8 cellular contexts compared by ENCODE assay signal in genomic region chr9:69412741-69413150, GRCh38.
DNase-seq lines count a peak whose midpoint lies in the region; ATAC-seq and TF ChIP-seq lines count a peak whose summit lies in the region.

No MANE protein-coding gene starts in this region.

- no peaks in the 10 kb centered on the region for H3K4me1 Mint-ChIP-seq in stimulated activated naive CD8-positive, alpha-beta T cell treated with anti-CD3 and anti-CD28 coated beads, Interleukin-15, amount 100 ng/mL, for 72 hours

- H3K27me3 ChIP-seq in BJ (ENCODE audit: control insufficient read depth, insufficient read depth, low read length) (0 out of 2 replicates have a peak, but pooled peaks cover 2% of the 10 kb centered on the region), body of pancreas (no peaks in the 10 kb centered on the region)

- peak; percentile 87 for TF ChIP-seq CTCF in BJ (IDR thresholded peaks at IDR 0.05; ENCODE audit: insufficient read depth, low read depth, low read length)
- TF ChIP-seq CTCF in body of pancreas (IDR thresholded peaks at IDR 0.05): peak; percentile 39 to 62 (median 58)

- no peak overlapping the region for H3K4me3 ChIP-seq in BJ (ENCODE audit: low read depth, low read length)
- no peak overlapping the region for H3K4me3 ChIP-seq in body of pancreas

- TF ChIP-seq POLR2A in body of pancreas (IDR thresholded peaks at IDR 0.05): no peak

- CTCF ChIA-PET in BJ (lab: Yijun Ruan, JAX): interaction anchor here (0.6 to 1.6 kb wide), 12 partner anchors 9 to 844 kb away, joined by 3 to 20 read pairs (median 4); no protein-coding TSS in a partner anchor

- H3K9me3 Mint-ChIP-seq in stimulated activated naive CD8-positive, alpha-beta T cell treated with anti-CD3 and anti-CD28 coated beads, Interleukin-15, amount 100 ng/mL, for 72 hours: no peaks in the 10 kb centered on the region

- peak; percentile 1 for DNase-seq in BJ (ENCODE audit: low read depth)
- DNase-seq in HPDE6-E6E7 (ENCODE audit: extremely low spot score): peak; percentile 66
- peak; percentile 66 to 75 (median 68) for DNase-seq in body of pancreas
- DNase-seq in inferior parietal cortex (ENCODE audit: extremely low spot score): peak; percentile 50
- DNase-seq in stimulated activated naive CD8-positive, alpha-beta T cell treated with anti-CD3 and anti-CD28 coated beads, Interleukin-15, amount 100 ng/mL, for 72 hours: no peak
- no peak for DNase-seq in AML-193 (lab: John Stamatoyannopoulos, UW)
- no peak for DNase-seq in SIG-M5 (lab: John Stamatoyannopoulos, UW)
- no peak for DNase-seq in T-helper 9 cell

- no peaks in the 10 kb centered on the region for H3K9me3 ChIP-seq in body of pancreas

- H3K4me3 Mint-ChIP-seq in stimulated activated naive CD8-positive, alpha-beta T cell treated with anti-CD3 and anti-CD28 coated beads, Interleukin-15, amount 100 ng/mL, for 72 hours: no peak overlapping the region

- intact Hi-C loops in body of pancreas (cut with DNase I): no loop called here

- WGBS in body of pancreas, 2 donors: 20 to 25% methylated on average over 17 to 20 of the region's 20 CpGs

- no peaks in the 10 kb centered on the region for H3K36me3 ChIP-seq in BJ (ENCODE audit: control insufficient read depth, insufficient read depth, low read length)
- no peaks in the 10 kb centered on the region for H3K36me3 ChIP-seq in body of pancreas (replicated peaks in 1 of 2; ENCODE audit: insufficient read depth in 1 of 2, low read depth in 2 of 2)

- peak; percentile 82 for ATAC-seq in body of pancreas
- peak; percentile 40 for ATAC-seq in stimulated activated naive CD8-positive, alpha-beta T cell treated with anti-CD3 and anti-CD28 coated beads, Interleukin-15, amount 100 ng/mL, for 72 hours

- H3K27ac Mint-ChIP-seq in stimulated activated naive CD8-positive, alpha-beta T cell treated with anti-CD3 and anti-CD28 coated beads, Interleukin-15, amount 100 ng/mL, for 72 hours: no peak overlapping the region

- peaks cover 5% of the 10 kb centered on the region for H3K4me1 ChIP-seq in body of pancreas

- H3K27me3 Mint-ChIP-seq in stimulated activated naive CD8-positive, alpha-beta T cell treated with anti-CD3 and anti-CD28 coated beads, Interleukin-15, amount 100 ng/mL, for 72 hours: peaks cover 17% of the 10 kb centered on the region

- no peak overlapping the region for H3K27ac ChIP-seq in body of pancreas

- POLR2A ChIA-PET in BJ (lab: Charles Lee): no interaction called here

Comparison
In these comparisons a context has a peak if more than half of its experiments do, and no peak if none do; other contexts are left out.
1. DNase-seq: peak in BJ (single experiment), HPDE6-E6E7 (single experiment), body of pancreas (4 of 4) and inferior parietal cortex (single experiment); none in stimulated activated naive CD8-positive, alpha-beta T cell treated with anti-CD3 and anti-CD28 coated beads, Interleukin-15, amount 100 ng/mL, for 72 hours (0 of 2), AML-193 (0 of 2), SIG-M5 (single experiment) and T-helper 9 cell (single experiment).